18 cellular contexts compared by ENCODE assay signal in the genomic region with DNA sequence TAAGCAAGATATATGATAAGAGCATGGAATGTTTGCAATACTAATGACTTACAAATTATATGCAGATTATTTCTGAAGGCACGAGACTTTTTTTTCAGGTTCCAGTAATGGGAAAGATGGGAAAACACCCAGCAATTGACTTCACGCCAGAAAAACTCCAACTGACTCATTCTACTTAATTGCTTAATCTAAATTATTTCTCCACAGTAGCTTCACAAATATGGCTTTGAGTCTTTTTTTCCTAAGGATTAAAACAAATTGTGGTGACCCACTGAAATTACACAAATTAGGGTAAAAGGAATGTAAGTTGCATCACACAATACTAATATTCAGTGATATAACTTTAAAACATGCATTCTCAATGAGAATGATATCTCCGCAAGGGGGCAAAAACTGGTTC.
A peak's percentile ranks its signal among the peaks of the same experiment; 100 is the strongest.
DNase-seq lines count a peak whose midpoint lies in the region; ATAC-seq and TF ChIP-seq lines count a peak whose summit lies in the region.
"Had no signal": no experiment of that assay in that cellular context is flagged by ENCODE, and none has a peak within 500 bp of the region (broad histone marks: within the 10 kb centered on the region; RNA-seq: fewer than 3 reads in every experiment).

No MANE protein-coding gene starts in this region.

- peak; percentile 54 to 61 for DNase-seq in NCI-H526 (lab: John Stamatoyannopoulos, UW)
- no peak for DNase-seq in NCI-H526 treated with DMSO at 0.1 percent for 48 hours (lab: John Stamatoyannopoulos, UW)
- peak; percentile 18 for DNase-seq in RPMI7951 (ENCODE audit: low read depth)
- peak; percentile 79 for DNase-seq in fibroblast of gingiva (ENCODE audit: low read depth)
- no peak for DNase-seq in heart right ventricle
- no peak for DNase-seq in NCI-H2227 (lab: John Stamatoyannopoulos, UW; ENCODE audit: unreplicated experiment)
- DNase-seq: activated CD4-positive, alpha-beta T cell treated with anti-CD3 and anti-CD28 coated beads for 1 hour; activated naive CD8-positive, alpha-beta T cell treated with anti-CD3 and anti-CD28 coated beads for 36 hours; central memory CD4-positive, alpha-beta T cell; effector CD4-positive, alpha-beta T cell; foreskin melanocyte; midbrain; NCI-H1105 treated with DMSO at 0.1 percent for 48 hours; Peyer's patch; retina had no signal

- H3K9me3 ChIP-seq in heart right ventricle = no peaks in the 10 kb centered on the region
- H3K9me3 ChIP-seq: Peyer's patch had no signal

- no peak overlapping the region for H3K27ac ChIP-seq in heart right ventricle
- H3K27ac ChIP-seq: 22Rv1, Peyer's patch had no signal

- H3K27me3 ChIP-seq in heart right ventricle = no peaks in the 10 kb centered on the region
- H3K27me3 ChIP-seq: Peyer's patch had no signal

- H3K36me3 ChIP-seq in heart right ventricle = no peaks in the 10 kb centered on the region
- H3K36me3 ChIP-seq: Peyer's patch had no signal

- H3K4me3 ChIP-seq in heart right ventricle = no peak overlapping the region
- H3K4me3 ChIP-seq: Peyer's patch had no signal

- ATAC-seq in heart right ventricle (no peak), GM18511 (IDR thresholded peaks at IDR 0.05; ENCODE audit: unreplicated experiment) (no peak), HG03139 (IDR thresholded peaks at IDR 0.05; ENCODE audit: unreplicated experiment) (no peak)

- WGBS in heart right ventricle, 2 donors = 77 to 84% methylated on average over 3 of the region's 3 CpGs

- intact Hi-C loops in heart right ventricle (cut with DNase I) = loop anchor here in 1 of 10 donors (10.0 kb wide), 1 partner anchor 49 kb away; no protein-coding TSS in a partner anchor

- TF ChIP-seq CTCF in heart right ventricle (IDR thresholded peaks at IDR 0.05) = no peak

- peaks cover 0 to 42% (median 22%) of the 10 kb centered on the region in 9 donors for H3K4me1 ChIP-seq in heart right ventricle

Comparison
In these comparisons a context has a peak if more than half of its experiments do, and no peak if none do; other contexts are left out.
1. DNase-seq: peak in NCI-H526 (2 of 2), RPMI7951 (single experiment) and fibroblast of gingiva (single experiment); none in NCI-H526 treated with DMSO at 0.1 percent for 48 hours (single experiment), heart right ventricle (0 of 2) and NCI-H2227 (single experiment).